In genomic region chr2:231411871-231412615, GRCh38 we compare ENCODE assay signal across 8 cellular contexts. TPM values are rescaled to one million over a fixed set of nuclear protein-coding genes. Genes with fewer than 3 reads are reported as not detected.
DNase-seq lines count a peak whose midpoint lies in the region; ATAC-seq, FAIRE-seq and TF ChIP-seq lines count a peak whose summit lies in the region.

No MANE protein-coding gene starts in this region.

- FAIRE-seq in D721Med (lab: Jason Lieb, UNC): no peak

- no peaks in the 10 kb centered on the region for H3K4me1 Mint-ChIP-seq in activated T-cell treated with anti-CD3 and anti-CD28 coated beads, Interleukin-2, amount 50 U/mL, for 72 hours (ENCODE audit: low read depth)
- H3K4me1 Mint-ChIP-seq in nephron progenitor cell: peaks cover 21% of the 10 kb centered on the region

- H3K36me3 ChIP-seq in PC-3 (ENCODE audit: low read depth, low read length) (no peaks in the 10 kb centered on the region), stomach (no peaks in the 10 kb centered on the region)

- H3K36me3 Mint-ChIP-seq in activated T-cell treated with anti-CD3 and anti-CD28 coated beads, Interleukin-2, amount 50 U/mL, for 72 hours (ENCODE audit: insufficient read depth in 2 of 2): peaks cover 3 to 10% of the 10 kb centered on the region in 2 donors
- H3K36me3 Mint-ChIP-seq in nephron progenitor cell (ENCODE audit: low read depth): peaks cover 5% of the 10 kb centered on the region

- H3K27me3 ChIP-seq in PC-3 (ENCODE audit: low read length): no peaks in the 10 kb centered on the region
- peaks cover 0 to 9% (median 5%) of the 10 kb centered on the region in 3 donors for H3K27me3 ChIP-seq in stomach

- H3K4me3 ChIP-seq in PC-3 (ENCODE audit: low read length) (peak overlapping the region; percentile 85), stomach (peak overlapping the region; percentile 57 to 73 (median 60))

- DNase-seq in D721Med (ENCODE audit: insufficient read length, low spot score) (peak; percentile 41), PC-3 (peak; percentile 91), fibroblast of the conjunctiva (ENCODE audit: low read depth) (peak; percentile 62), nephron progenitor cell (peak; percentile 92), stomach (peak; percentile 87)
- DNase-seq in activated T-cell treated with anti-CD3 and anti-CD28 coated beads, Interleukin-2, amount 50 U/mL, for 72 hours: peak; percentile 82 to 86

- no peaks in the 10 kb centered on the region for H3F3A ChIP-seq in PC-3 (ENCODE audit: low read length, unreplicated experiment)

- no peaks in the 10 kb centered on the region for H3K9me3 Mint-ChIP-seq in activated T-cell treated with anti-CD3 and anti-CD28 coated beads, Interleukin-2, amount 50 U/mL, for 72 hours
- H3K9me3 Mint-ChIP-seq in nephron progenitor cell: peaks cover 27% of the 10 kb centered on the region

- H3K4me2 ChIP-seq in PC-3 (ENCODE audit: low read length): peak overlapping the region; percentile 90

- no peaks in the 10 kb centered on the region for H3K9me2 ChIP-seq in PC-3 (replicated peaks; ENCODE audit: low read length)

- no peaks in the 10 kb centered on the region for H3K9me3 ChIP-seq in PC-3 (ENCODE audit: low read length)
- H3K9me3 ChIP-seq in stomach: peaks cover 0 to 7% (median 0%) of the 10 kb centered on the region in 4 donors

- TF ChIP-seq CTCF in D721Med (IDR thresholded peaks at IDR 0.05; ENCODE audit: insufficient read depth, missing control alignments): peak; percentile 84
- TF ChIP-seq CTCF in PC-3 (conservative IDR thresholded peaks at IDR 0.05; ENCODE audit: low read depth, low read length): peak; percentile 93
- peak; percentile 86 for TF ChIP-seq CTCF in nephron progenitor cell (IDR thresholded peaks at IDR 0.05)
- peak in 5 of 7 experiments; percentile 71 to 88 (median 78) for TF ChIP-seq CTCF in stomach (IDR thresholded peaks at IDR 0.05)

- no peak overlapping the region for H3K27ac Mint-ChIP-seq in activated T-cell treated with anti-CD3 and anti-CD28 coated beads, Interleukin-2, amount 50 U/mL, for 72 hours
- no peak overlapping the region for H3K27ac Mint-ChIP-seq in nephron progenitor cell

- no peak for TF ChIP-seq POLR2A in stomach (IDR thresholded peaks at IDR 0.05)

- H3K9ac ChIP-seq in PC-3 (ENCODE audit: low read length): peak overlapping the region; percentile 82

- CTCF ChIA-PET in PC-3 (lab: Charles Lee): interaction anchor here (0.6 to 1.6 kb wide), 7 partner anchors 12 to 278 kb away, joined by 3 to 15 read pairs (median 5); no protein-coding TSS in a partner anchor

- POLR2A ChIA-PET in PC-3 (lab: Charles Lee; ENCODE audit: unreplicated experiment): no interaction called here

- intact Hi-C loops in PC-3 (cut with micrococcal nuclease) (loop anchor here (1.0 kb wide), 3 partner anchors 115 to 308 kb away; no protein-coding TSS in a partner anchor), stomach (cut with DNase I; ENCODE audit: low total_unique reads) (loop anchor here (5.0 kb wide), 2 partner anchors 115 to 185 kb away; no protein-coding TSS in a partner anchor)

- H3K79me2 ChIP-seq in PC-3 (ENCODE audit: low read length): no peaks in the 10 kb centered on the region

- peak overlapping the region; percentile 65 to 79 for H3K4me3 Mint-ChIP-seq in activated T-cell treated with anti-CD3 and anti-CD28 coated beads, Interleukin-2, amount 50 U/mL, for 72 hours
- H3K4me3 Mint-ChIP-seq in nephron progenitor cell: peak overlapping the region; percentile 79

- H3K27ac ChIP-seq in PC-3 (ENCODE audit: low read length) (peak overlapping the region; percentile 77), stomach (peak overlapping the region; percentile 56 to 89 (median 67))

- peaks cover 33% of the 10 kb centered on the region for H3K27me3 Mint-ChIP-seq in activated T-cell treated with anti-CD3 and anti-CD28 coated beads, Interleukin-2, amount 50 U/mL, for 72 hours (ENCODE audit: low read depth)
- H3K27me3 Mint-ChIP-seq in nephron progenitor cell (ENCODE audit: low read depth, poor library complexity): peaks cover 19% of the 10 kb centered on the region

- ATAC-seq in GM19452 (IDR thresholded peaks at IDR 0.05; ENCODE audit: unreplicated experiment) (peak; percentile 96), HG03558 (IDR thresholded peaks at IDR 0.05; ENCODE audit: extremely low read depth, unreplicated experiment) (peak; percentile 88), PC-3 (peak; percentile 97)
- peak; percentile 99 for ATAC-seq in activated T-cell treated with anti-CD3 and anti-CD28 coated beads, Interleukin-2, amount 50 U/mL, for 72 hours (replicated peaks in 1 of 2)

- no peaks in the 10 kb centered on the region for H4K20me1 ChIP-seq in PC-3 (ENCODE audit: low read length)

- BruUV-seq in PC-3 (replicated peaks; lab: Mats Ljungman, UMichigan): no TSS peak

- H3K4me1 ChIP-seq in PC-3 (ENCODE audit: insufficient read depth, low read length) (peaks cover 14% of the 10 kb centered on the region), stomach (peaks cover 0 to 28% (median 16%) of the 10 kb centered on the region in 4 donors)

- H2AFZ ChIP-seq in PC-3 (ENCODE audit: low read length): peak overlapping the region; percentile 96

- TF ChIP-seq EP300 in stomach (IDR thresholded peaks at IDR 0.05): no peak

- 1 to 6% (median 3%) methylated on average over 19 to 65 of the region's 65 CpGs for WGBS in stomach, 5 donors

RNA-seq across cellular contexts. Expression of gene B3GNT7, which starts 16.5 kb away (rescaled TPM):
- total RNA-seq in PC-3 (2014; rRNA removed): 11.0 and 11.2 TPM in 2 replicates
- under 1 TPM; 0.34 to 0.76 TPM for total RNA-seq in activated T-cell treated with anti-CD3 and anti-CD28 coated beads, Interleukin-2, amount 50 U/mL, for 72 hours
- 100 to 1,000 TPM in 2 of 5 donors, 10 to 100 TPM in 3; 13.4 to 156 (median 33.8) TPM for total RNA-seq in stomach
- 1 to 10 TPM; 1.9 to 8.0 (median 6.1) TPM for polyA plus RNA-seq in stomach

RNA-seq across cellular contexts. Expression of gene NCL, which starts 52.2 kb away (rescaled TPM):
- total RNA-seq in PC-3 (2014; rRNA removed) (430 and 507 TPM in 2 replicates), stomach (100 to 1,000 TPM in 4 of 5 donors, 10 to 100 TPM in 1; 72.3 to 278 (median 184) TPM)
- total RNA-seq in activated T-cell treated with anti-CD3 and anti-CD28 coated beads, Interleukin-2, amount 50 U/mL, for 72 hours: 100 to 1,000 TPM; 501 to 656 TPM
- polyA plus RNA-seq in stomach: 100 to 1,000 TPM; 123 to 192 (median 141) TPM

Comparison
In these comparisons a context has a peak if more than half of its experiments do, and no peak if none do; other contexts are left out.
1. Peak in every context shown above with its lines: DNase-seq, ATAC-seq, H3K4me3 ChIP-seq and H3K27ac ChIP-seq.
2. DNase-seq: peak in every context shown above with its lines; median percentile 92 in nephron progenitor cell; 91 in PC-3; 87 in stomach; 84 in activated T-cell treated with anti-CD3 and anti-CD28 coated beads, Interleukin-2, amount 50 U/mL, for 72 hours; 62 in fibroblast of the conjunctiva; 41 in D721Med.